1 cellular context compared by ENCODE assay signal in the genomic region with DNA sequence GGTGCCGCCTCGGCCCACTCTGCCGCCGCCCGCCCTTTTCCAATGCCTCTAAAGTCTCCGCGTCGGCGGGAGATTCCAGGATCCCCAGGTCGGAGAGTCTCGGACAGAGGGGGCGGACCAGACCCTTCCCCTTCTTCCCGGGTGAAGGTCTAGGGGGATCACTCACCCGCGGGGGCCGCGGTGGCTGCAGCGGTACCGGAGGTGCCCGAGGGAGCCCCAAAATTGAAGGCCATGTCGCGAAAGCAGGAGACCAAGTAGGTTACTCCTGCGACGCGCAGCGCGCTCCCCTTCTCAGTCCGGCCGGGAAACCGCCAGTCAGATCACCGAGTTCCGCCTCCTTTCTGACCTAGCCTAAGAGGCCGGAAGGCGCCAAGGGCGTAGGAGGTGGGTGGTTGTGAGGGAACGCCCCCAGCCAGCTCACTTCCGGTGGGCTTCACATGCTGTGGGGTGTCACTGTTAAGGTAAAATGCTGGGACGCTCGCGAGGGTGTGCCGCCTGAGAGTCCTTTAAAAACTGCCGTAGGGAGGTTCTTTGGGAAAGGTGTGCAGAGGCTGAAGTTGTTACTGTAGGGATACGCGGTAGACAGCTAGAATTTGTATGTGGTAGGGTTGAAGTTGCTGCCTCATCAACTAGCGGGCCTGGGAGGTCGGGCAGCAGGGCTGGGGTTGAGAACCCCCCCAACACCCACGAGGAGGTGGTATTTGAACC.
TF ChIP-seq lines count a peak whose summit lies in the region.

Gene NUP54 (minus strand): TSS at position 256 of the 708 bp plus-strand sequence. CDS start 23 bp downstream, at position 233.

TF ChIP-seq in K562, 482 proteins besides CTCF, POLR2A, EP300 and RAD21 (continued from another document and continues in another):
- TF ChIP-seq MGA (IDR thresholded peaks at IDR 0.05) (peak; percentile 58), CBFB (CRISPR knock-in tag; IDR thresholded peaks at IDR 0.05) (peak; percentile 41; the same call in 1 of the 2 replicates), E2F6 (IDR thresholded peaks at IDR 0.05; ENCODE audit: borderline replicate concordance in 1 of 2, extremely low read depth in 1 of 2, insufficient read depth in 1 of 2, insufficient read length in 1 of 2, low read depth in 1 of 2, low read length in 1 of 2, poor library complexity in 1 of 2, severe bottlenecking in 1 of 2) (peak; percentile 42 to 73), ZBTB7A (IDR thresholded peaks at IDR 0.05; ENCODE audit: borderline replicate concordance, control insufficient read depth, low read depth, low read length) (peak; percentile 85), PTTG1 (tag; IDR thresholded peaks at IDR 0.05; ENCODE audit: low read depth) (no peak), FOXJ2 (tag; IDR thresholded peaks at IDR 0.05) (no peak), NCOR1 (IDR thresholded peaks at IDR 0.05) (peak; percentile 58), AFF1 (IDR thresholded peaks at IDR 0.05; ENCODE audit: low read depth in 1 of 2, partially characterized antibody in 2 of 2) (peak in 1 of 2 experiments; percentile 84), DNMT1 (IDR thresholded peaks at IDR 0.05) (no peak), RNF2 (IDR thresholded peaks at IDR 0.05) (peak; percentile 76), ZEB2 (IDR thresholded peaks at IDR 0.05) (peak; percentile 98), GATA2 (CRISPR knock-in tag; IDR thresholded peaks at IDR 0.05) (no peak), THRA (IDR thresholded peaks at IDR 0.05) (no peak), PRPF4 (IDR thresholded peaks at IDR 0.05; ENCODE audit: insufficient read depth, low read depth, low read length, poor library complexity, severe bottlenecking) (peak; percentile 67), MYC (IDR thresholded peaks at IDR 0.05; ENCODE audit: low read depth, low read length) (peak; percentile 89), MYC (CRISPR knock-in tag; IDR thresholded peaks at IDR 0.05; ENCODE audit: borderline replicate concordance, low read depth) (no peak), DIDO1 (tag; IDR thresholded peaks at IDR 0.05; ENCODE audit: low read depth) (peak; percentile 90)
- TF ChIP-seq, protein P1, sequence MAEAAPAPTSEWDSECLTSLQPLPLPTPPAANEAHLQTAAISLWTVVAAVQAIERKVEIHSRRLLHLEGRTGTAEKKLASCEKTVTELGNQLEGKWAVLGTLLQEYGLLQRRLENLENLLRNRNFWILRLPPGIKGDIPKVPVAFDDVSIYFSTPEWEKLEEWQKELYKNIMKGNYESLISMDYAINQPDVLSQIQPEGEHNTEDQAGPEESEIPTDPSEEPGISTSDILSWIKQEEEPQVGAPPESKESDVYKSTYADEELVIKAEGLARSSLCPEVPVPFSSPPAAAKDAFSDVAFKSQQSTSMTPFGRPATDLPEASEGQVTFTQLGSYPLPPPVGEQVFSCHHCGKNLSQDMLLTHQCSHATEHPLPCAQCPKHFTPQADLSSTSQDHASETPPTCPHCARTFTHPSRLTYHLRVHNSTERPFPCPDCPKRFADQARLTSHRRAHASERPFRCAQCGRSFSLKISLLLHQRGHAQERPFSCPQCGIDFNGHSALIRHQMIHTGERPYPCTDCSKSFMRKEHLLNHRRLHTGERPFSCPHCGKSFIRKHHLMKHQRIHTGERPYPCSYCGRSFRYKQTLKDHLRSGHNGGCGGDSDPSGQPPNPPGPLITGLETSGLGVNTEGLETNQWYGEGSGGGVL (CRISPR knock-in tag; IDR thresholded peaks at IDR 0.05): no peak
- TF ChIP-seq, protein P2, sequence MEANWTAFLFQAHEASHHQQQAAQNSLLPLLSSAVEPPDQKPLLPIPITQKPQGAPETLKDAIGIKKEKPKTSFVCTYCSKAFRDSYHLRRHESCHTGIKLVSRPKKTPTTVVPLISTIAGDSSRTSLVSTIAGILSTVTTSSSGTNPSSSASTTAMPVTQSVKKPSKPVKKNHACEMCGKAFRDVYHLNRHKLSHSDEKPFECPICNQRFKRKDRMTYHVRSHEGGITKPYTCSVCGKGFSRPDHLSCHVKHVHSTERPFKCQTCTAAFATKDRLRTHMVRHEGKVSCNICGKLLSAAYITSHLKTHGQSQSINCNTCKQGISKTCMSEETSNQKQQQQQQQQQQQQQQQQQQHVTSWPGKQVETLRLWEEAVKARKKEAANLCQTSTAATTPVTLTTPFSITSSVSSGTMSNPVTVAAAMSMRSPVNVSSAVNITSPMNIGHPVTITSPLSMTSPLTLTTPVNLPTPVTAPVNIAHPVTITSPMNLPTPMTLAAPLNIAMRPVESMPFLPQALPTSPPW (CRISPR knock-in tag; IDR thresholded peaks at IDR 0.05): peak; percentile 78
- TF ChIP-seq, protein P3, sequence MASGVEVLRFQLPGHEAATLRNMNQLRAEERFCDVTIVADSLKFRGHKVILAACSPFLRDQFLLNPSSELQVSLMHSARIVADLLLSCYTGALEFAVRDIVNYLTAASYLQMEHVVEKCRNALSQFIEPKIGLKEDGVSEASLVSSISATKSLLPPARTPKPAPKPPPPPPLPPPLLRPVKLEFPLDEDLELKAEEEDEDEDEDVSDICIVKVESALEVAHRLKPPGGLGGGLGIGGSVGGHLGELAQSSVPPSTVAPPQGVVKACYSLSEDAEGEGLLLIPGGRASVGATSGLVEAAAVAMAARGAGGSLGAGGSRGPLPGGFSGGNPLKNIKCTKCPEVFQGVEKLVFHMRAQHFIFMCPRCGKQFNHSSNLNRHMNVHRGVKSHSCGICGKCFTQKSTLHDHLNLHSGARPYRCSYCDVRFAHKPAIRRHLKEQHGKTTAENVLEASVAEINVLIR (CRISPR knock-in tag; IDR thresholded peaks at IDR 0.05): peak; percentile 74
- TF ChIP-seq, protein P4, sequence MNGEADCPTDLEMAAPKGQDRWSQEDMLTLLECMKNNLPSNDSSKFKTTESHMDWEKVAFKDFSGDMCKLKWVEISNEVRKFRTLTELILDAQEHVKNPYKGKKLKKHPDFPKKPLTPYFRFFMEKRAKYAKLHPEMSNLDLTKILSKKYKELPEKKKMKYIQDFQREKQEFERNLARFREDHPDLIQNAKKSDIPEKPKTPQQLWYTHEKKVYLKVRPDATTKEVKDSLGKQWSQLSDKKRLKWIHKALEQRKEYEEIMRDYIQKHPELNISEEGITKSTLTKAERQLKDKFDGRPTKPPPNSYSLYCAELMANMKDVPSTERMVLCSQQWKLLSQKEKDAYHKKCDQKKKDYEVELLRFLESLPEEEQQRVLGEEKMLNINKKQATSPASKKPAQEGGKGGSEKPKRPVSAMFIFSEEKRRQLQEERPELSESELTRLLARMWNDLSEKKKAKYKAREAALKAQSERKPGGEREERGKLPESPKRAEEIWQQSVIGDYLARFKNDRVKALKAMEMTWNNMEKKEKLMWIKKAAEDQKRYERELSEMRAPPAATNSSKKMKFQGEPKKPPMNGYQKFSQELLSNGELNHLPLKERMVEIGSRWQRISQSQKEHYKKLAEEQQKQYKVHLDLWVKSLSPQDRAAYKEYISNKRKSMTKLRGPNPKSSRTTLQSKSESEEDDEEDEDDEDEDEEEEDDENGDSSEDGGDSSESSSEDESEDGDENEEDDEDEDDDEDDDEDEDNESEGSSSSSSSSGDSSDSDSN (IDR thresholded peaks at IDR 0.05; ENCODE audit: borderline replicate concordance in 1 of 2, low read depth in 2 of 2, low read length in 2 of 2): peak; percentile 51 to 83; a peak in 2 of 4 replicates
